Comparison of ENCODE assay signal across 8 cellular contexts in genomic region chr1:12435639-12436344, GRCh38.
DNase-seq lines count a peak whose midpoint lies in the region; ATAC-seq and TF ChIP-seq lines count a peak whose summit lies in the region.

No MANE protein-coding gene starts in this region.

- DNase-seq in Calu3 = no peak
- peak; percentile 55 for DNase-seq in KG1 (lab: John Stamatoyannopoulos, UW)
- DNase-seq in brain microvascular endothelial cell = peak; percentile 67
- no peak for DNase-seq in gastrocnemius medialis
- DNase-seq in AG08395 (ENCODE audit: low spot score) = no peak
- DNase-seq in NCI-H1694 treated with DMSO at 0.1 percent for 48 hours (lab: John Stamatoyannopoulos, UW) = no peak
- DNase-seq in AG20443 (ENCODE audit: low spot score) = no peak

- TF ChIP-seq CTCF in Calu3 (IDR thresholded peaks at IDR 0.05; ENCODE audit: unreplicated experiment) = no peak
- no peak for TF ChIP-seq CTCF in brain microvascular endothelial cell (IDR thresholded peaks at IDR 0.05; ENCODE audit: low read depth, low read length, missing control alignments)
- no peak for TF ChIP-seq CTCF in gastrocnemius medialis (IDR thresholded peaks at IDR 0.05 in 4 of 5, conservative IDR thresholded peaks at IDR 0.05 in 1 of 5)

- H3K4me3 ChIP-seq in brain microvascular endothelial cell (ENCODE audit: low read depth, low read length) (no peak overlapping the region), gastrocnemius medialis (no peak overlapping the region)

- intact Hi-C loops in Calu3 (cut with micrococcal nuclease; ENCODE audit: unreplicated experiment) (loop anchor here (1.0 to 5.0 kb wide), 3 partner anchors 18 to 123 kb away; no protein-coding TSS in a partner anchor), gastrocnemius medialis (cut with DNase I; ENCODE audit: low total_unique reads) (no loop called here)

- H3K27me3 Mint-ChIP-seq in Calu3 (ENCODE audit: unreplicated experiment) = no peaks in the 10 kb centered on the region

- in situ Hi-C loops in brain microvascular endothelial cell (cut with HindIII; ENCODE audit: low pct_ligation_motif_present, low sequenced_read_pairs) = no loop called here
- in situ Hi-C loops in gastrocnemius medialis (cut with MboI; ENCODE audit: low sequenced_read_pairs in 4 of 4) = no loop called here

- peaks cover 17% of the 10 kb centered on the region for H3K36me3 Mint-ChIP-seq in Calu3 (ENCODE audit: insufficient read depth, unreplicated experiment)

- H3K9me3 ChIP-seq in gastrocnemius medialis = no peaks in the 10 kb centered on the region

- peaks cover 40 to 68% of the 10 kb centered on the region in 2 donors for H3K4me1 ChIP-seq in gastrocnemius medialis

- ATAC-seq in GM21423 (IDR thresholded peaks at IDR 0.05; ENCODE audit: unreplicated experiment) = peak; percentile 67
- peak in 1 of 2 donors; percentile 21 for ATAC-seq in gastrocnemius medialis

- H3K27ac ChIP-seq in brain microvascular endothelial cell = peak overlapping the region; percentile 100
- H3K27ac ChIP-seq in gastrocnemius medialis = peak overlapping the region; percentile 37 to 86 (median 76)

- TF ChIP-seq POLR2A in gastrocnemius medialis (IDR thresholded peaks at IDR 0.05) = no peak

- CTCF ChIA-PET in Calu3 (lab: Charles Lee) = interaction anchor here (0.8 to 1.2 kb wide), 2 partner anchors 14 to 40 kb away, joined by 3 read pairs; no protein-coding TSS in a partner anchor

- no TSS peak for BruUV-seq in Calu3 (replicated peaks; lab: Mats Ljungman, UMichigan)

- H3K9me3 Mint-ChIP-seq in Calu3 (ENCODE audit: low read depth, unreplicated experiment) = no peaks in the 10 kb centered on the region

- H3K4me3 Mint-ChIP-seq in Calu3 (ENCODE audit: low read depth, unreplicated experiment) = no peak overlapping the region

- H3K36me3 ChIP-seq in brain microvascular endothelial cell (replicated peaks) (no peaks in the 10 kb centered on the region), gastrocnemius medialis (no peaks in the 10 kb centered on the region)

- H3K27me3 ChIP-seq in brain microvascular endothelial cell (replicated peaks) (no peaks in the 10 kb centered on the region), gastrocnemius medialis (no peaks in the 10 kb centered on the region)

- H3K27ac Mint-ChIP-seq in Calu3 (ENCODE audit: unreplicated experiment) = peak overlapping the region; percentile 75

- H3K4me1 Mint-ChIP-seq in Calu3 (ENCODE audit: low read depth, unreplicated experiment) = peaks cover 50% of the 10 kb centered on the region

Comparison
In these comparisons a context has a peak if more than half of its experiments do, and no peak if none do; other contexts are left out.
1. DNase-seq: peak in KG1 (single experiment) and brain microvascular endothelial cell (single experiment); none in Calu3 (single experiment), gastrocnemius medialis (0 of 2), AG08395 (single experiment), NCI-H1694 treated with DMSO at 0.1 percent for 48 hours (single experiment) and AG20443 (single experiment).